ENCODE assay signal across 26 cellular contexts in the genomic region with DNA sequence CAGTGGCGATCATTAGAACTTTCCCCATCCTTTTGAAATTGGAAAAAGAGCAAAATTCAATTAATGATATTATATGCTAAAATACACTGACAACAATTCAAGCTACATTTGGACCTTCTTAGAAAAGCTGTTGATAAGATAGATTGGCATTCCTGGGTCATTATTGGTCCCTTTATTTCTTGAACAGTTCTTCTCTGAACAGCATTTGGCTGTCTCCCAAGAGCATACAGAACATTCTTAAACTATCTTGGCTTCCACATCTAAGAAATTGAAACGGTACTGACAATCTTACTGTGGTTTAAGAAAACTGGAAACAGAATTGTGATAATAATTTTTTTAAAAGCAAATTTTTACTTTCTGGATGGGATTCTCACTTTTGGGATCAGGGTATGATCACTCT.
"Had no signal": no experiment of that assay in that cellular context is flagged by ENCODE, and none has a peak within 500 bp of the region (broad histone marks: within the 10 kb centered on the region; RNA-seq: fewer than 3 reads in every experiment).

No MANE protein-coding gene starts in this region.

- DNase-seq: activated B cell treated with CpG ODN at 0.5 μM for 24 hours; activated CD4-positive, alpha-beta T cell treated with anti-CD3 and anti-CD28 coated beads for 36 hours; activated CD4-positive, alpha-beta T cell treated with anti-CD3 and anti-CD28 coated beads, Interleukin-2, amount 50 U/mL, for 4 hours; activated CD8-positive, alpha-beta memory T cell treated with anti-CD3 and anti-CD28 coated beads for 24 hours; activated CD8-positive, alpha-beta memory T cell treated with anti-CD3 and anti-CD28 coated beads, Interleukin-2, amount 50 U/mL, for 4 hours; activated naive CD4-positive, alpha-beta T cell treated with Interleukin-2 at 50 U/mL for 16 hours; activated naive CD8-positive, alpha-beta T cell treated with anti-CD3 and anti-CD28 coated beads for 36 hours; activated T-cell treated with anti-CD3 and anti-CD28 coated beads, Interleukin-2, amount 50 U/mL, for 24 hours; amygdala; colonic mucosa; endodermal cell; esophagus squamous epithelium; head of caudate nucleus; hypothalamus; left ventricle myocardium superior; midbrain; natural killer cell; pancreas; stimulated activated CD4-positive, alpha-beta T cell treated with anti-CD3 and anti-CD28 coated beads, Interleukin-2, amount 100 ng/mL, for 48 hours; stimulated activated CD8-positive, alpha-beta memory T cell treated with anti-CD3 and anti-CD28 coated beads, Interleukin-4, amount 100 ng/mL, for 48 hours; stimulated activated naive B cell treated with anti-CD40 and anti-IgM and Interleukin-4, amounts not matched to agents 10 μg/mL and 1 μg/mL and 100 μg/mL, for 72 hours; transverse colon; uterus had no signal

- H3K4me1 ChIP-seq: colonic mucosa, esophagus squamous epithelium, pancreas, transverse colon, uterus had no signal

- H3K9me3 ChIP-seq: colonic mucosa, esophagus squamous epithelium, gastroesophageal sphincter, pancreas, transverse colon, uterus had no signal

- H3K4me3 ChIP-seq: colonic mucosa, esophagus squamous epithelium, gastroesophageal sphincter, pancreas, transverse colon, uterus had no signal

- H3K27me3 ChIP-seq: colonic mucosa, esophagus squamous epithelium, gastroesophageal sphincter, pancreas, transverse colon, uterus had no signal

- ATAC-seq: activated CD4-positive, alpha-beta T cell treated with anti-CD3 and anti-CD28 coated beads for 36 hours; activated T-helper 17 cell treated with anti-CD3 and anti-CD28 coated beads, Interleukin-2, amount 50 U/mL, for 72 hours; gastroesophageal sphincter; left ventricle myocardium superior; natural killer cell; pancreas; sciatic nerve; stimulated activated naive B cell treated with anti-CD40 and anti-IgM and Interleukin-4, amounts not matched to agents 10 μg/mL and 1 μg/mL and 100 μg/mL, for 72 hours had no signal

- H3K36me3 ChIP-seq: colonic mucosa, esophagus squamous epithelium, gastroesophageal sphincter, pancreas, transverse colon, uterus had no signal
